Comparison of ENCODE assay signal across 2 cellular contexts in the genomic region with DNA sequence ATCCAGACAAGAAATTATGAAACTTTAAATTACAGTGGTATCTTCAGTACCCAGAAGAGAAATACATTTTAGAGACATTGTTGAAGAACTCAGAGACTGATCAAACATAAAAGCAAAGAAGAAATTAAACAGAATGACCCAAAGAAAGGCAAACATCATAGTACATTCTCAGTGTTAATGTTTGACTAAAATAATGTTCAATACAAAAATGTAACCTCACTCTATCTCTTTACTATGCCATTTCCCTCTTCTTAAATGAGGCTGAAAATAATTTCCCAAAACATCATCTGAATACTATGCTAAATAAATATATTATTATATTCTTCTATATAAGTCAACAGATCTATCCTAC.
TF ChIP-seq lines count a peak whose summit lies in the region.

No MANE protein-coding gene starts in this region.

TF ChIP-seq in H1, 55 proteins besides CTCF, POLR2A, EP300 and RAD21:
- TF ChIP-seq, protein P1, sequence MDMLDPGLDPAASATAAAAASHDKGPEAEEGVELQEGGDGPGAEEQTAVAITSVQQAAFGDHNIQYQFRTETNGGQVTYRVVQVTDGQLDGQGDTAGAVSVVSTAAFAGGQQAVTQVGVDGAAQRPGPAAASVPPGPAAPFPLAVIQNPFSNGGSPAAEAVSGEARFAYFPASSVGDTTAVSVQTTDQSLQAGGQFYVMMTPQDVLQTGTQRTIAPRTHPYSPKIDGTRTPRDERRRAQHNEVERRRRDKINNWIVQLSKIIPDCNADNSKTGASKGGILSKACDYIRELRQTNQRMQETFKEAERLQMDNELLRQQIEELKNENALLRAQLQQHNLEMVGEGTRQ (IDR thresholded peaks at IDR 0.05; ENCODE audit: low read length), result no peak
- TF ChIP-seq SIN3A (conservative IDR thresholded peaks at IDR 0.05 in 1 of 2, IDR thresholded peaks at IDR 0.05 in 1 of 2; ENCODE audit: low read depth in 1 of 2, low read length in 2 of 2), result no peak
- TF ChIP-seq HDAC2 (IDR thresholded peaks at IDR 0.05; ENCODE audit: borderline replicate concordance in 1 of 2, low read depth in 2 of 2, low read length in 2 of 2), result no peak
- TF ChIP-seq ASH2L (IDR thresholded peaks at IDR 0.05; ENCODE audit: low read length), result no peak
- no peak for TF ChIP-seq SP1 (IDR thresholded peaks at IDR 0.05; ENCODE audit: low read depth, low read length)
- no peak for TF ChIP-seq RXRA (IDR thresholded peaks at IDR 0.05; ENCODE audit: insufficient read depth, low read depth, low read length)

TF ChIP-seq in HepG2, 621 proteins besides CTCF, POLR2A, EP300 and RAD21 (continues in another document):
- TF ChIP-seq MTA3 (CRISPR knock-in tag; IDR thresholded peaks at IDR 0.05), result no peak
- no peak for TF ChIP-seq RFX3 (CRISPR knock-in tag; IDR thresholded peaks at IDR 0.05)
- no peak for TF ChIP-seq TCF7 (IDR thresholded peaks at IDR 0.05; ENCODE audit: low read depth)
- TF ChIP-seq, protein P2, sequence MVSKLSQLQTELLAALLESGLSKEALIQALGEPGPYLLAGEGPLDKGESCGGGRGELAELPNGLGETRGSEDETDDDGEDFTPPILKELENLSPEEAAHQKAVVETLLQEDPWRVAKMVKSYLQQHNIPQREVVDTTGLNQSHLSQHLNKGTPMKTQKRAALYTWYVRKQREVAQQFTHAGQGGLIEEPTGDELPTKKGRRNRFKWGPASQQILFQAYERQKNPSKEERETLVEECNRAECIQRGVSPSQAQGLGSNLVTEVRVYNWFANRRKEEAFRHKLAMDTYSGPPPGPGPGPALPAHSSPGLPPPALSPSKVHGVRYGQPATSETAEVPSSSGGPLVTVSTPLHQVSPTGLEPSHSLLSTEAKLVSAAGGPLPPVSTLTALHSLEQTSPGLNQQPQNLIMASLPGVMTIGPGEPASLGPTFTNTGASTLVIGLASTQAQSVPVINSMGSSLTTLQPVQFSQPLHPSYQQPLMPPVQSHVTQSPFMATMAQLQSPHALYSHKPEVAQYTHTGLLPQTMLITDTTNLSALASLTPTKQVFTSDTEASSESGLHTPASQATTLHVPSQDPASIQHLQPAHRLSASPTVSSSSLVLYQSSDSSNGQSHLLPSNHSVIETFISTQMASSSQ (IDR thresholded peaks at IDR 0.05; ENCODE audit: low read depth), result peak; percentile 59; the same call in 1 of the 2 replicates
- TF ChIP-seq, protein P2 (CRISPR knock-in tag; IDR thresholded peaks at IDR 0.05; ENCODE audit: borderline replicate concordance), result no peak
- no peak for TF ChIP-seq MYNN (CRISPR knock-in tag; IDR thresholded peaks at IDR 0.05; ENCODE audit: low read depth)
- TF ChIP-seq, protein P3, sequence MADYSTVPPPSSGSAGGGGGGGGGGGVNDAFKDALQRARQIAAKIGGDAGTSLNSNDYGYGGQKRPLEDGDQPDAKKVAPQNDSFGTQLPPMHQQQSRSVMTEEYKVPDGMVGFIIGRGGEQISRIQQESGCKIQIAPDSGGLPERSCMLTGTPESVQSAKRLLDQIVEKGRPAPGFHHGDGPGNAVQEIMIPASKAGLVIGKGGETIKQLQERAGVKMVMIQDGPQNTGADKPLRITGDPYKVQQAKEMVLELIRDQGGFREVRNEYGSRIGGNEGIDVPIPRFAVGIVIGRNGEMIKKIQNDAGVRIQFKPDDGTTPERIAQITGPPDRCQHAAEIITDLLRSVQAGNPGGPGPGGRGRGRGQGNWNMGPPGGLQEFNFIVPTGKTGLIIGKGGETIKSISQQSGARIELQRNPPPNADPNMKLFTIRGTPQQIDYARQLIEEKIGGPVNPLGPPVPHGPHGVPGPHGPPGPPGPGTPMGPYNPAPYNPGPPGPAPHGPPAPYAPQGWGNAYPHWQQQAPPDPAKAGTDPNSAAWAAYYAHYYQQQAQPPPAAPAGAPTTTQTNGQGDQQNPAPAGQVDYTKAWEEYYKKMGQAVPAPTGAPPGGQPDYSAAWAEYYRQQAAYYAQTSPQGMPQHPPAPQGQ (CRISPR knock-in tag; IDR thresholded peaks at IDR 0.05; ENCODE audit: borderline replicate concordance), result no peak
- no peak for TF ChIP-seq TCF7L2 (IDR thresholded peaks at IDR 0.05; ENCODE audit: low read depth, low read length)
- TF ChIP-seq, protein P4, sequence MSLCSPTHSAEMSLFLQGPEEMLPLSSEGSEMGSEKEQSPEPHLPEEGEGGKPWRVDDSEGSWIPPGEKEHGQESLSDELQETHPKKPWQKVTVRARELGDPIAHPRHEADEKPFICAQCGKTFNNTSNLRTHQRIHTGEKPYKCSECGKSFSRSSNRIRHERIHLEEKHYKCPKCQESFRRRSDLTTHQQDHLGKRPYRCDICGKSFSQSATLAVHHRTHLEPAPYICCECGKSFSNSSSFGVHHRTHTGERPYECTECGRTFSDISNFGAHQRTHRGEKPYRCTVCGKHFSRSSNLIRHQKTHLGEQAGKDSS (CRISPR knock-in tag; IDR thresholded peaks at IDR 0.05; ENCODE audit: borderline replicate concordance, low read depth), result no peak
- no peak for TF ChIP-seq MAFG (CRISPR knock-in tag; IDR thresholded peaks at IDR 0.05)
- no peak for TF ChIP-seq SP140L (CRISPR knock-in tag; IDR thresholded peaks at IDR 0.05; ENCODE audit: borderline replicate concordance)
- TF ChIP-seq ATF1 (CRISPR knock-in tag; IDR thresholded peaks at IDR 0.05), result no peak
- peak; percentile 33; the same call in 1 of the 2 replicates for TF ChIP-seq FOXJ3 (CRISPR knock-in tag; IDR thresholded peaks at IDR 0.05; ENCODE audit: borderline replicate concordance)
- TF ChIP-seq BCL6 (CRISPR knock-in tag; IDR thresholded peaks at IDR 0.05), result no peak
- TF ChIP-seq FOXA3 (CRISPR knock-in tag; IDR thresholded peaks at IDR 0.05), result 0 out of 2 replicates have a peak, but pooled peaks have one; percentile 4
- TF ChIP-seq, protein P5, sequence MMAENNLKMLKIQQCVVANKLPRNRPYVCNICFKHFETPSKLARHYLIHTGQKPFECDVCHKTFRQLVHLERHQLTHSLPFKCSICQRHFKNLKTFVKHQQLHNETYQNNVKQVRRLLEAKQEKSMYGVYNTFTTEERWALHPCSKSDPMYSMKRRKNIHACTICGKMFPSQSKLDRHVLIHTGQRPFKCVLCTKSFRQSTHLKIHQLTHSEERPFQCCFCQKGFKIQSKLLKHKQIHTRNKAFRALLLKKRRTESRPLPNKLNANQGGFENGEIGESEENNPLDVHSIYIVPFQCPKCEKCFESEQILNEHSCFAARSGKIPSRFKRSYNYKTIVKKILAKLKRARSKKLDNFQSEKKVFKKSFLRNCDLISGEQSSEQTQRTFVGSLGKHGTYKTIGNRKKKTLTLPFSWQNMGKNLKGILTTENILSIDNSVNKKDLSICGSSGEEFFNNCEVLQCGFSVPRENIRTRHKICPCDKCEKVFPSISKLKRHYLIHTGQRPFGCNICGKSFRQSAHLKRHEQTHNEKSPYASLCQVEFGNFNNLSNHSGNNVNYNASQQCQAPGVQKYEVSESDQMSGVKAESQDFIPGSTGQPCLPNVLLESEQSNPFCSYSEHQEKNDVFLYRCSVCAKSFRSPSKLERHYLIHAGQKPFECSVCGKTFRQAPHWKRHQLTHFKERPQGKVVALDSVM (CRISPR knock-in tag; IDR thresholded peaks at IDR 0.05), result no peak
- TF ChIP-seq EED (CRISPR knock-in tag; IDR thresholded peaks at IDR 0.05), result no peak
- TF ChIP-seq KDM5B (CRISPR knock-in tag; IDR thresholded peaks at IDR 0.05; ENCODE audit: borderline replicate concordance), result no peak
- TF ChIP-seq, protein P6, sequence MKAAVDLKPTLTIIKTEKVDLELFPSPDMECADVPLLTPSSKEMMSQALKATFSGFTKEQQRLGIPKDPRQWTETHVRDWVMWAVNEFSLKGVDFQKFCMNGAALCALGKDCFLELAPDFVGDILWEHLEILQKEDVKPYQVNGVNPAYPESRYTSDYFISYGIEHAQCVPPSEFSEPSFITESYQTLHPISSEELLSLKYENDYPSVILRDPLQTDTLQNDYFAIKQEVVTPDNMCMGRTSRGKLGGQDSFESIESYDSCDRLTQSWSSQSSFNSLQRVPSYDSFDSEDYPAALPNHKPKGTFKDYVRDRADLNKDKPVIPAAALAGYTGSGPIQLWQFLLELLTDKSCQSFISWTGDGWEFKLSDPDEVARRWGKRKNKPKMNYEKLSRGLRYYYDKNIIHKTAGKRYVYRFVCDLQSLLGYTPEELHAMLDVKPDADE (CRISPR knock-in tag; IDR thresholded peaks at IDR 0.05), result no peak
- TF ChIP-seq, protein P7, sequence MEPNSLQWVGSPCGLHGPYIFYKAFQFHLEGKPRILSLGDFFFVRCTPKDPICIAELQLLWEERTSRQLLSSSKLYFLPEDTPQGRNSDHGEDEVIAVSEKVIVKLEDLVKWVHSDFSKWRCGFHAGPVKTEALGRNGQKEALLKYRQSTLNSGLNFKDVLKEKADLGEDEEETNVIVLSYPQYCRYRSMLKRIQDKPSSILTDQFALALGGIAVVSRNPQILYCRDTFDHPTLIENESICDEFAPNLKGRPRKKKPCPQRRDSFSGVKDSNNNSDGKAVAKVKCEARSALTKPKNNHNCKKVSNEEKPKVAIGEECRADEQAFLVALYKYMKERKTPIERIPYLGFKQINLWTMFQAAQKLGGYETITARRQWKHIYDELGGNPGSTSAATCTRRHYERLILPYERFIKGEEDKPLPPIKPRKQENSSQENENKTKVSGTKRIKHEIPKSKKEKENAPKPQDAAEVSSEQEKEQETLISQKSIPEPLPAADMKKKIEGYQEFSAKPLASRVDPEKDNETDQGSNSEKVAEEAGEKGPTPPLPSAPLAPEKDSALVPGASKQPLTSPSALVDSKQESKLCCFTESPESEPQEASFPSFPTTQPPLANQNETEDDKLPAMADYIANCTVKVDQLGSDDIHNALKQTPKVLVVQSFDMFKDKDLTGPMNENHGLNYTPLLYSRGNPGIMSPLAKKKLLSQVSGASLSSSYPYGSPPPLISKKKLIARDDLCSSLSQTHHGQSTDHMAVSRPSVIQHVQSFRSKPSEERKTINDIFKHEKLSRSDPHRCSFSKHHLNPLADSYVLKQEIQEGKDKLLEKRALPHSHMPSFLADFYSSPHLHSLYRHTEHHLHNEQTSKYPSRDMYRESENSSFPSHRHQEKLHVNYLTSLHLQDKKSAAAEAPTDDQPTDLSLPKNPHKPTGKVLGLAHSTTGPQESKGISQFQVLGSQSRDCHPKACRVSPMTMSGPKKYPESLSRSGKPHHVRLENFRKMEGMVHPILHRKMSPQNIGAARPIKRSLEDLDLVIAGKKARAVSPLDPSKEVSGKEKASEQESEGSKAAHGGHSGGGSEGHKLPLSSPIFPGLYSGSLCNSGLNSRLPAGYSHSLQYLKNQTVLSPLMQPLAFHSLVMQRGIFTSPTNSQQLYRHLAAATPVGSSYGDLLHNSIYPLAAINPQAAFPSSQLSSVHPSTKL (CRISPR knock-in tag; IDR thresholded peaks at IDR 0.05), result peak; percentile 32; the same call in 1 of the 2 replicates
- no peak for TF ChIP-seq RFX1 (IDR thresholded peaks at IDR 0.05)
- no peak for TF ChIP-seq HMG20B (CRISPR knock-in tag; conservative IDR thresholded peaks at IDR 0.05)
- TF ChIP-seq, protein P8, sequence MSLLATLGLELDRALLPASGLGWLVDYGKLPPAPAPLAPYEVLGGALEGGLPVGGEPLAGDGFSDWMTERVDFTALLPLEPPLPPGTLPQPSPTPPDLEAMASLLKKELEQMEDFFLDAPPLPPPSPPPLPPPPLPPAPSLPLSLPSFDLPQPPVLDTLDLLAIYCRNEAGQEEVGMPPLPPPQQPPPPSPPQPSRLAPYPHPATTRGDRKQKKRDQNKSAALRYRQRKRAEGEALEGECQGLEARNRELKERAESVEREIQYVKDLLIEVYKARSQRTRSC (CRISPR knock-in tag; IDR thresholded peaks at IDR 0.05; ENCODE audit: low read depth), result no peak
- TF ChIP-seq KDM5A (IDR thresholded peaks at IDR 0.05; ENCODE audit: borderline replicate concordance, low read length), result no peak
- no peak for TF ChIP-seq KMT2B (CRISPR knock-in tag; IDR thresholded peaks at IDR 0.05)
- TF ChIP-seq PRPF4 (IDR thresholded peaks at IDR 0.05; ENCODE audit: low read depth, low read length, poor library complexity, severe bottlenecking), result no peak
- TF ChIP-seq, protein P9, sequence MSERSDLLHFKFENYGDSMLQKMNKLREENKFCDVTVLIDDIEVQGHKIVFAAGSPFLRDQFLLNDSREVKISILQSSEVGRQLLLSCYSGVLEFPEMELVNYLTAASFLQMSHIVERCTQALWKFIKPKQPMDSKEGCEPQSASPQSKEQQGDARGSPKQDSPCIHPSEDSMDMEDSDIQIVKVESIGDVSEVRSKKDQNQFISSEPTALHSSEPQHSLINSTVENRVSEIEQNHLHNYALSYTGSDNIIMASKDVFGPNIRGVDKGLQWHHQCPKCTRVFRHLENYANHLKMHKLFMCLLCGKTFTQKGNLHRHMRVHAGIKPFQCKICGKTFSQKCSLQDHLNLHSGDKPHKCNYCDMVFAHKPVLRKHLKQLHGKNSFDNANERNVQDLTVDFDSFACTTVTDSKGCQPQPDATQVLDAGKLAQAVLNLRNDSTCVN (CRISPR knock-in tag; IDR thresholded peaks at IDR 0.05; ENCODE audit: borderline replicate concordance), result no peak
- TF ChIP-seq WIZ (CRISPR knock-in tag; IDR thresholded peaks at IDR 0.05), result no peak
- no peak for TF ChIP-seq RAD51 (IDR thresholded peaks at IDR 0.05; ENCODE audit: borderline replicate concordance)
